ENCODE assay signal across 19 cellular contexts in the genomic region with DNA sequence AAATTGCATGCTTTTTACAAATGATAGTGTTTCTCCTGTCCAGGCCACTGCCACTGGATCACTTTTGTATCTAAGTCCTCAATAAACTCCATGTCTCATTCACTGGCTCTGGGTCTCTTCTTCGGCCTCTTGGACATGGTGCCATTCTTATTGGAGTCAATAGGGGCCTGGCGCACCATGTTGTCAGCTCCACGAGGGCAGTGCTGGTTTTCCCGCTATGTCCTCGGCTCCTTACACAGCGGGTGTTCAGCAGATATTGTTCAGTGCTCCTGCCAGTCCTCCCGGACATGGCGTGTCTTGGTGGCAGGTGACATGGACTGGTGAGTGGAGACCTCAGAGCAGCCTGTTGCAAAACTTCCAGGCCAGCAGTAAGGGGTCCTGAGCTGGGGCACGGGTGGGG. TPM values are rescaled to one million over a fixed set of nuclear protein-coding genes. Genes with fewer than 3 reads are reported as not detected.
"Had no signal": no experiment of that assay in that cellular context is flagged by ENCODE, and none has a peak within 500 bp of the region (broad histone marks: within the 10 kb centered on the region; RNA-seq: fewer than 3 reads in every experiment).

No MANE protein-coding gene starts in this region.

- H3K9me3 ChIP-seq: esophagus squamous epithelium, ovary, right atrium auricular region, upper lobe of left lung, vagina had no signal

- H3K27me3 Mint-ChIP-seq: naive B cell had no signal

- H3K27ac ChIP-seq: esophagus squamous epithelium, ovary, right atrium auricular region, upper lobe of left lung, vagina had no signal

- ATAC-seq: left ventricle myocardium superior had no signal

- H3K9me3 Mint-ChIP-seq: naive B cell, nephron had no signal

- H3K27me3 ChIP-seq: esophagus squamous epithelium, ovary, right atrium auricular region, upper lobe of left lung, vagina had no signal

- FAIRE-seq: small intestine had no signal

- H3K36me3 Mint-ChIP-seq: naive B cell had no signal

- H3K36me3 ChIP-seq: esophagus squamous epithelium, ovary, right atrium auricular region, upper lobe of left lung, vagina had no signal

- DNase-seq: dermis blood vessel endothelial cell; esophagus squamous epithelium; foreskin fibroblast; hippocampal formation; left ventricle myocardium superior; mesenchymal stem cell; midbrain; naive B cell; ovary; stimulated activated CD4-positive, alpha-beta T cell treated with anti-CD3 and anti-CD28 coated beads, Interleukin-12 subunit alpha, Interleukin-12 subunit beta, amount 100 ng/mL, for 4 hours; stimulated activated naive CD4-positive, alpha-beta T cell treated with Interleukin-2 at 50 U/mL for 16 hours; upper lobe of left lung had no signal

- H3K4me3 ChIP-seq: esophagus squamous epithelium, lung, ovary, right atrium auricular region, upper lobe of left lung, vagina had no signal

RNA-seq across cellular contexts. Expression of a gene that starts 21.4 kb away (rescaled TPM):
- total RNA-seq: dermis blood vessel endothelial cell, esophagus squamous epithelium, kidney epithelial cell, lung, ovary, posterior vena cava, right atrium auricular region, vagina had no signal
